13 cellular contexts compared by ENCODE assay signal in the genomic region with DNA sequence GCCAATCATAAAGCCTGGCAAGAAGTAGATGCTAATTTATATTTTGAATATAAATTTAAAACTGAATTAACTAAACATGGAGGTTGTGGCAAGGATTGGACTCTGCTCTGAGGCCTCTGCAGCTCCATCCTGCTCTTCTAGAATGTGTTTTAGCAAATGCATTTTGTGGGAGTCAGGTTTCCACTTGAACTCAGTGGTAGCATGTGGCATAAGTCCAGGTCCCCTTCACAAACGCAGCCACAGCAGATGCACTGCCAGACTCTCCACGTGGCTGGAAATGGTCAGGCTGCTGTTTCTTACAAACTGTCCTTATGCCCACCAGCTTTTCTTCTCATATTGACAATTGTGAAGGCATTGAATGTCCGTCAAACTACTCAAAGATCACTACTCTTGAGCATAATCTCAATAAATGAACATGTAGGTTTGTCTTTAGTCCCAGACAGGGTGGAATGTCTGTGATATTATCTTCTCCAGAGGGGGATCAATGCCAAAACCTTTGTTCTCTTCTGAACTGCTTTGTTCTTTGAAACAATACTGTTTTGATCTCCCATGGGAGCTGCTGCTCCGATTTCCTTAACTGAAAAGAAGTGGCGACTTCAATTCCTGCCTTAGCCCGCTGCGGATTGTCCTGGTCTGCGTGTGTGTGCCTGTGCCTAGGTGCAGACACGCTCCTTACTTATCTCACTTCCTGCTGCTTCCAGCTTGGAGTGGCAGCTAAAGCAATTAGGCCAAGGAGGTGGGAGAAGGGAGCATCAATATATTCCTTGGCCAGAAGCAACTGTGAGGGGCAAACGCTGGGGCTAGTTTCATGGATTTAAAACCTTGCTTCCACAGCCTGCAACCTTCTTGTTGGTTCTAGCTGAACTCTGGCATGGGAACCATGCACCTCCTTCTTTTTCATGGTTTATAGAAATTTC. TPM values are rescaled to one million over a fixed set of nuclear protein-coding genes. Genes with fewer than 3 reads are reported as not detected.
DNase-seq lines count a peak whose midpoint lies in the region; ATAC-seq and TF ChIP-seq lines count a peak whose summit lies in the region.
"Had no signal": no experiment of that assay in that cellular context is flagged by ENCODE, and none has a peak within 500 bp of the region (broad histone marks: within the 10 kb centered on the region; RNA-seq: fewer than 3 reads in every experiment).

No MANE protein-coding gene starts in this region.

- no peaks in the 10 kb centered on the region for H3F3A ChIP-seq in PC-3 (ENCODE audit: low read length, unreplicated experiment)

- ATAC-seq in HG02588 (IDR thresholded peaks at IDR 0.05; ENCODE audit: unreplicated experiment) (no peak), PC-3 (no peak)

- no peak overlapping the region for H3K18ac ChIP-seq in neuronal stem cell (ENCODE audit: low read length)

- POLR2A ChIA-PET in PC-3 (lab: Charles Lee; ENCODE audit: unreplicated experiment), result no interaction called here

- H2BK5ac ChIP-seq in neuronal stem cell (ENCODE audit: low read length), result no peak overlapping the region

- no peak overlapping the region for H3K4ac ChIP-seq in neuronal stem cell (ENCODE audit: low read length)

- no TSS peak for BruUV-seq in PC-3 (replicated peaks; lab: Mats Ljungman, UMichigan)

- H2AFZ ChIP-seq in neuronal stem cell (ENCODE audit: low read length) (peak overlapping the region; percentile 83), PC-3 (ENCODE audit: low read length) (no peak overlapping the region)

- no peak overlapping the region for H3K27ac ChIP-seq in neuronal stem cell (replicated peaks; ENCODE audit: low read length)
- no peak overlapping the region for H3K27ac ChIP-seq in PC-3 (ENCODE audit: low read length)
- H3K27ac ChIP-seq: epithelial cell of prostate had no signal

- no peaks in the 10 kb centered on the region for H3K9me3 ChIP-seq in neuronal stem cell (replicated peaks in 1 of 2; ENCODE audit: control insufficient read depth in 2 of 2, insufficient read depth in 1 of 2, low read depth in 1 of 2, low read length in 2 of 2)
- no peaks in the 10 kb centered on the region for H3K9me3 ChIP-seq in PC-3 (ENCODE audit: low read length)

- H3K79me1 ChIP-seq in neuronal stem cell (ENCODE audit: low read depth, low read length), result no peaks in the 10 kb centered on the region

- TF ChIP-seq CTCF in endothelial cell (IDR thresholded peaks at IDR 0.05; ENCODE audit: unreplicated experiment) (no peak), chondrocyte (IDR thresholded peaks at IDR 0.05) (no peak), PC-3 (conservative IDR thresholded peaks at IDR 0.05; ENCODE audit: low read depth, low read length) (no peak)

- H3K36me3 Mint-ChIP-seq in endothelial cell (ENCODE audit: low read depth, unreplicated experiment) (peaks cover 10% of the 10 kb centered on the region), chondrocyte (ENCODE audit: low read depth) (no peaks in the 10 kb centered on the region)

- H3K9me3 Mint-ChIP-seq in endothelial cell (ENCODE audit: unreplicated experiment) (no peaks in the 10 kb centered on the region), chondrocyte (ENCODE audit: low read depth) (no peaks in the 10 kb centered on the region)
- H3K9me3 Mint-ChIP-seq: T-helper 1 cell treated with Interleukin-12 subunit alpha and Interleukin-12 subunit beta and Interleukin-4 antibody, amounts not matched to agents 30 μg/mL and 1 μg/mL, for 36 hours had no signal

- H2BK12ac ChIP-seq in neuronal stem cell (ENCODE audit: low read length), result no peak overlapping the region

- intact Hi-C loops in PC-3 (cut with micrococcal nuclease), result no loop called here

- no CpG with 5 or more reads among the region's 10 CpGs for WGBS in neuronal stem cell (ENCODE audit: extremely low coverage in 2 of 2, insufficient read length in 2 of 2, insufficient replicate concordance in 1 of 2), 2 donors

- no peak overlapping the region for H2BK15ac ChIP-seq in neuronal stem cell (ENCODE audit: low read length)

- peak in 2 of 3 experiments; percentile 51 to 90 for DNase-seq in NCI-H1417 (lab: John Stamatoyannopoulos, UW)
- no peak for DNase-seq in NCI-H1417 treated with DMSO at 0.1 percent for 48 hours (lab: John Stamatoyannopoulos, UW)
- DNase-seq in NCI-H345 (lab: John Stamatoyannopoulos, UW), result peak; percentile 80
- peak; percentile 44 for DNase-seq in endothelial cell (ENCODE audit: low spot score)
- peak; percentile 9 for DNase-seq in neuronal stem cell (ENCODE audit: low spot score)
- no peak for DNase-seq in chondrocyte (ENCODE audit: low spot score)
- DNase-seq in PC-3, result no peak
- DNase-seq: 8988T; NCI-H526; stimulated activated CD4-positive, alpha-beta T cell treated with anti-CD3 and anti-CD28 coated beads, Interleukin-15, amount 100 ng/mL, for 24 hours had no signal

- peak overlapping the region; percentile 92 for H3K27ac Mint-ChIP-seq in endothelial cell (ENCODE audit: unreplicated experiment)
- no peak overlapping the region for H3K27ac Mint-ChIP-seq in chondrocyte (ENCODE audit: unreplicated experiment)
- H3K27ac Mint-ChIP-seq: T-helper 1 cell treated with Interleukin-12 subunit alpha and Interleukin-12 subunit beta and Interleukin-4 antibody, amounts not matched to agents 30 μg/mL and 1 μg/mL, for 36 hours had no signal

- no peak overlapping the region for H2BK120ac ChIP-seq in neuronal stem cell (ENCODE audit: low read depth, low read length)

- H2AK5ac ChIP-seq in neuronal stem cell (ENCODE audit: low read depth, low read length), result no peak overlapping the region

- no peaks in the 10 kb centered on the region for H3K9me2 ChIP-seq in PC-3 (replicated peaks; ENCODE audit: low read length)

- H3K27me3 Mint-ChIP-seq in endothelial cell (ENCODE audit: unreplicated experiment) (no peaks in the 10 kb centered on the region), chondrocyte (ENCODE audit: low read depth) (no peaks in the 10 kb centered on the region)

- H3K4me3 Mint-ChIP-seq in endothelial cell (ENCODE audit: unreplicated experiment) (no peak overlapping the region), chondrocyte (ENCODE audit: unreplicated experiment) (no peak overlapping the region)
- H3K4me3 Mint-ChIP-seq: T-helper 1 cell treated with Interleukin-12 subunit alpha and Interleukin-12 subunit beta and Interleukin-4 antibody, amounts not matched to agents 30 μg/mL and 1 μg/mL, for 36 hours had no signal

- no peak overlapping the region for H4K8ac ChIP-seq in neuronal stem cell (ENCODE audit: low read depth, low read length)

- no peaks in the 10 kb centered on the region for H3K27me3 ChIP-seq in neuronal stem cell (ENCODE audit: control insufficient read depth in 3 of 3, insufficient read depth in 3 of 3, low read depth in 1 of 3, low read length in 3 of 3)
- H3K27me3 ChIP-seq in PC-3 (ENCODE audit: low read length), result no peaks in the 10 kb centered on the region

- CTCF ChIA-PET in PC-3 (lab: Charles Lee), result no interaction called here

- H4K20me1 ChIP-seq in PC-3 (ENCODE audit: low read length), result no peaks in the 10 kb centered on the region

- H3K4me2 ChIP-seq in neuronal stem cell (ENCODE audit: insufficient read depth, low read length, poor library complexity, severe bottlenecking) (no peak overlapping the region), PC-3 (ENCODE audit: low read length) (no peak overlapping the region)

- H3K4me3 ChIP-seq in neuronal stem cell (ENCODE audit: low read length in 2 of 2) (no peak overlapping the region), PC-3 (ENCODE audit: low read length) (no peak overlapping the region)

- H3K36me3 ChIP-seq in neuronal stem cell (replicated peaks in 1 of 2; ENCODE audit: control insufficient read depth in 2 of 2, insufficient read depth in 2 of 2, low read length in 2 of 2) (no peaks in the 10 kb centered on the region), PC-3 (ENCODE audit: low read depth, low read length) (no peaks in the 10 kb centered on the region)

- H3K23ac ChIP-seq in neuronal stem cell (ENCODE audit: low read depth, low read length, poor library complexity), result no peak overlapping the region

- H3K9ac ChIP-seq in neuronal stem cell (ENCODE audit: low read depth, low read length, poor library complexity), result no peak overlapping the region
- H3K9ac ChIP-seq in PC-3 (ENCODE audit: low read length), result no peak overlapping the region

- H3K4me1 ChIP-seq in neuronal stem cell (ENCODE audit: control insufficient read depth in 2 of 2, insufficient read depth in 1 of 2, low read depth in 1 of 2, low read length in 2 of 2) (peaks cover 8 to 13% of the 10 kb centered on the region in 2 donors), PC-3 (ENCODE audit: insufficient read depth, low read length) (no peaks in the 10 kb centered on the region)

- H4K91ac ChIP-seq in neuronal stem cell (ENCODE audit: low read depth, low read length, poor library complexity), result no peak overlapping the region

- no peak overlapping the region for H3K14ac ChIP-seq in neuronal stem cell (ENCODE audit: low read length)

- H3K4me1 Mint-ChIP-seq in endothelial cell (ENCODE audit: unreplicated experiment) (peaks cover 56% of the 10 kb centered on the region), chondrocyte (ENCODE audit: low read depth) (no peaks in the 10 kb centered on the region)

- no peaks in the 10 kb centered on the region for H3K79me2 ChIP-seq in PC-3 (ENCODE audit: low read length)

RNA-seq across cellular contexts. Expression of gene EIF4G2, which starts 24.2 kb away (rescaled TPM):
- total RNA-seq in endothelial cell (ENCODE audit: unreplicated experiment) (1,184 TPM), chondrocyte (1,031 to 1,062 TPM (median 1,058 TPM) in 3 replicates), PC-3 (2014; rRNA removed) (999 and 1,007 TPM in 2 replicates)
- polyA plus RNA-seq in neuronal stem cell (2013, experiment 1 of 2), result 741 TPM
- polyA plus RNA-seq in neuronal stem cell (2013, experiment 2 of 2), result 763 TPM

RNA-seq across cellular contexts. Expression of gene CTR9, which starts 33.4 kb away (rescaled TPM):
- total RNA-seq in endothelial cell (ENCODE audit: unreplicated experiment), result 43.5 TPM
- polyA plus RNA-seq in neuronal stem cell (2013, experiment 1 of 2), result 17.0 TPM
- 16.6 TPM for polyA plus RNA-seq in neuronal stem cell (2013, experiment 2 of 2)
- total RNA-seq in chondrocyte, result 24.7 to 29.9 TPM (median 26.6 TPM) in 3 replicates
- total RNA-seq in PC-3 (2014; rRNA removed), result 20.0 and 21.9 TPM in 2 replicates

Comparison
In these comparisons a context has a peak if more than half of its experiments do, and no peak if none do; other contexts are left out.
1. DNase-seq: peak in NCI-H1417 (2 of 3), NCI-H345 (single experiment), endothelial cell (single experiment) and neuronal stem cell (single experiment); none in NCI-H1417 treated with DMSO at 0.1 percent for 48 hours (single experiment), chondrocyte (single experiment) and PC-3 (single experiment).